In the genomic region with DNA sequence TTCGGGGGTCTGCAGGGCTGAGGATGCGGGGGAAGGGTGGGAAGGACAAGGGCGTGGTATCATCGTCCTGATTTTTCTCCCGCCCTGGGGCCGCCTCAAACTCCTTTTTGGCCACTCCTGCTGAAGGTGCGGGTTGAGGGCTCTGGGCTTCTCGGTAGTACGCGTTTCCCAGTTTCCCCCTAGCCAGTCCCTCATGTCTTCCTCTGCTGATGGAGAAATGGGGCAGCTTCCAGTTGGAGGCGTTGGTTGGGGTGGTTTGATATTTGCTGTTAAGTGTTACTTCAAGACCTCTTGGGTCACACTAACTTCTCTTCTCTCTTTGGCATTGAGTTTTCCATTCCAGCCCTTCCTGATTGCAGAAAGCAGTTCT, we compare ENCODE assay signal across 8 cellular contexts. TPM values are rescaled to one million over a fixed set of nuclear protein-coding genes. Genes with fewer than 3 reads are reported as not detected.
DNase-seq lines count a peak whose midpoint lies in the region; ATAC-seq, FAIRE-seq and TF ChIP-seq lines count a peak whose summit lies in the region.

No MANE protein-coding gene starts in this region.

- FAIRE-seq in bronchial epithelial cell (lab: Jason Lieb, UNC): no peak

- in situ Hi-C loops in GM13976 (cut with MboI; ENCODE audit: low sequenced_read_pairs, unreplicated experiment): no loop called here

- no peaks in the 10 kb centered on the region for H3K27me3 ChIP-seq in bronchial epithelial cell (ENCODE audit: control insufficient read depth, insufficient read depth, low read length)
- no peaks in the 10 kb centered on the region for H3K27me3 ChIP-seq in left lung
- H3K27me3 ChIP-seq in thymus (ENCODE audit: control insufficient read depth, insufficient read depth): no peaks in the 10 kb centered on the region

- H3K9me3 ChIP-seq in left lung (no peaks in the 10 kb centered on the region), thymus (ENCODE audit: control insufficient read depth) (no peaks in the 10 kb centered on the region)

- H3K4me3 ChIP-seq in bronchial epithelial cell (ENCODE audit: low read depth, low read length) (peak overlapping the region; percentile 55), left lung (peak overlapping the region; percentile 71 to 84), thymus (ENCODE audit: low read length) (peak overlapping the region; percentile 83)

- intact Hi-C loops in left lung (cut with DNase I): no loop called here

- TF ChIP-seq CTCF in GM13976 (IDR thresholded peaks at IDR 0.05; ENCODE audit: borderline replicate concordance, control extremely low read depth, extremely low read depth, insufficient read depth, missing control alignments): no peak
- no peak for TF ChIP-seq CTCF in bronchial epithelial cell (IDR thresholded peaks at IDR 0.05; ENCODE audit: insufficient read depth, low read length, severe bottlenecking)
- no peak for TF ChIP-seq CTCF in left lung (IDR thresholded peaks at IDR 0.05)

- H3K36me3 ChIP-seq in bronchial epithelial cell (ENCODE audit: control insufficient read depth, insufficient read depth, low read length) (no peaks in the 10 kb centered on the region), left lung (no peaks in the 10 kb centered on the region), thymus (ENCODE audit: control insufficient read depth, insufficient read depth) (no peaks in the 10 kb centered on the region)

- under 1% methylated on average over 11 of the region's 11 CpGs for WGBS in thymus

- DNase-seq in AML-193 (lab: John Stamatoyannopoulos, UW) (peak; percentile 24 to 36), GM13976 (ENCODE audit: low spot score) (peak; percentile 47), NCI-H748 treated with DMSO at 0.1 percent for 48 hours (lab: John Stamatoyannopoulos, UW) (peak; percentile 39), bronchial epithelial cell (ENCODE audit: low read depth) (peak; percentile 35), left lung (no peak)
- no peak for DNase-seq in activated effector memory CD4-positive, alpha-beta T cell treated with anti-CD3 and anti-CD28 coated beads, Interleukin-2, amount 50 U/mL, for 16 hours

- peak overlapping the region; percentile 87 to 89 for H3K27ac ChIP-seq in left lung
- no peak overlapping the region for H3K27ac ChIP-seq in thymus (ENCODE audit: low read depth)

- H3K4me1 ChIP-seq in left lung: peaks cover 14 to 24% of the 10 kb centered on the region in 2 donors
- H3K4me1 ChIP-seq in thymus (ENCODE audit: control insufficient read depth, insufficient read depth, low read length): peaks cover 11% of the 10 kb centered on the region

- ATAC-seq in HG02798 (IDR thresholded peaks at IDR 0.05; ENCODE audit: poor library complexity, unreplicated experiment): peak; percentile 21
- peak; percentile 56 for ATAC-seq in left lung

RNA-seq across cellular contexts. Expression of gene GSTCD, which starts 0.5 kb away (rescaled TPM):
- total RNA-seq in bronchial epithelial cell (13.7 and 17.1 TPM in 2 replicates), left lung (10 to 100 TPM; 10.8 to 14.5 TPM)
- polyA plus RNA-seq in thymus: 3.3 TPM

RNA-seq across cellular contexts. Expression of gene INTS12, which starts 0.6 kb away (rescaled TPM):
- total RNA-seq in bronchial epithelial cell: 24.7 and 30.0 TPM in 2 replicates
- 10 to 100 TPM; 14.9 to 18.5 TPM for total RNA-seq in left lung
- 24.7 TPM for polyA plus RNA-seq in thymus

Comparison
In these comparisons a context has a peak if more than half of its experiments do, and no peak if none do; other contexts are left out.
1. DNase-seq: peak in AML-193 (2 of 2), GM13976 (single experiment), NCI-H748 treated with DMSO at 0.1 percent for 48 hours (single experiment) and bronchial epithelial cell (single experiment); none in left lung (0 of 2) and activated effector memory CD4-positive, alpha-beta T cell treated with anti-CD3 and anti-CD28 coated beads, Interleukin-2, amount 50 U/mL, for 16 hours (single experiment).
2. Peak in every context shown above with its lines, with median percentiles within 50 percentile points of each other: H3K4me3 ChIP-seq.